In genomic region chr20:34530342-34530741, GRCh38 we compare ENCODE assay signal across 29 cellular contexts. TPM values are rescaled to one million over a fixed set of nuclear protein-coding genes. Genes with fewer than 3 reads are reported as not detected.
DNase-seq lines count a peak whose midpoint lies in the region; ATAC-seq and TF ChIP-seq lines count a peak whose summit lies in the region.
"Had no signal": no experiment of that assay in that cellular context is flagged by ENCODE, and none has a peak within 500 bp of the region (broad histone marks: within the 10 kb centered on the region; RNA-seq: fewer than 3 reads in every experiment).

No MANE protein-coding gene starts in this region.

- H4K20me1 ChIP-seq in neural progenitor cell (ENCODE audit: low read depth) = peaks cover 48% of the 10 kb centered on the region

- no peak overlapping the region for H3K27ac Mint-ChIP-seq in activated naive CD4-positive, alpha-beta T cell treated with anti-CD3 and anti-CD28 coated beads, Interleukin-2, amount 10 ng/mL, durations not matched to agents 7 days and 5 days
- H3K27ac Mint-ChIP-seq in activated naive CD4-positive, alpha-beta T cell treated with anti-CD3 and anti-CD28 coated beads for 36 hours = no peak overlapping the region
- H3K27ac Mint-ChIP-seq in neural progenitor cell = no peak overlapping the region
- H3K27ac Mint-ChIP-seq: B cell had no signal

- H3K36me3 Mint-ChIP-seq in activated naive CD4-positive, alpha-beta T cell treated with anti-CD3 and anti-CD28 coated beads, Interleukin-2, amount 10 ng/mL, durations not matched to agents 7 days and 5 days = peaks cover 39% of the 10 kb centered on the region
- peaks cover 18% of the 10 kb centered on the region for H3K36me3 Mint-ChIP-seq in activated naive CD4-positive, alpha-beta T cell treated with anti-CD3 and anti-CD28 coated beads for 36 hours (ENCODE audit: low read depth)
- H3K36me3 Mint-ChIP-seq in neural progenitor cell = peaks cover 35% of the 10 kb centered on the region

- no peaks in the 10 kb centered on the region for H3K9me3 ChIP-seq in mucosa of descending colon
- no peaks in the 10 kb centered on the region for H3K9me3 ChIP-seq in tibial nerve
- H3K9me3 ChIP-seq in neural progenitor cell (ENCODE audit: low read depth) = no peaks in the 10 kb centered on the region
- H3K9me3 ChIP-seq: A549, ovary, uterus had no signal

- TF ChIP-seq EP300 in tibial nerve (IDR thresholded peaks at IDR 0.05) = no peak

- H3K9ac ChIP-seq in neural progenitor cell = no peak overlapping the region
- H3K9ac ChIP-seq: GM23248 had no signal

- H3K4me1 Mint-ChIP-seq in activated naive CD4-positive, alpha-beta T cell treated with anti-CD3 and anti-CD28 coated beads, Interleukin-2, amount 10 ng/mL, durations not matched to agents 7 days and 5 days = no peaks in the 10 kb centered on the region
- peaks cover 3% of the 10 kb centered on the region for H3K4me1 Mint-ChIP-seq in activated naive CD4-positive, alpha-beta T cell treated with anti-CD3 and anti-CD28 coated beads for 36 hours (ENCODE audit: low read depth)
- peaks cover 13% of the 10 kb centered on the region for H3K4me1 Mint-ChIP-seq in neural progenitor cell

- no peak overlapping the region for H2AFZ ChIP-seq in neural progenitor cell (replicated peaks)
- H2AFZ ChIP-seq: GM23248 had no signal

- H3K27me3 ChIP-seq in tibial nerve = no peaks in the 10 kb centered on the region
- H3K27me3 ChIP-seq in neural progenitor cell = no peaks in the 10 kb centered on the region
- H3K27me3 ChIP-seq: cardiac muscle cell, ovary, uterus had no signal

- no peaks in the 10 kb centered on the region for H3K9me3 Mint-ChIP-seq in activated naive CD4-positive, alpha-beta T cell treated with anti-CD3 and anti-CD28 coated beads, Interleukin-2, amount 10 ng/mL, durations not matched to agents 7 days and 5 days
- no peaks in the 10 kb centered on the region for H3K9me3 Mint-ChIP-seq in activated naive CD4-positive, alpha-beta T cell treated with anti-CD3 and anti-CD28 coated beads for 36 hours
- H3K9me3 Mint-ChIP-seq in neural progenitor cell = no peaks in the 10 kb centered on the region
- H3K9me3 Mint-ChIP-seq: naive thymus-derived CD8-positive, alpha-beta T cell had no signal

- intact Hi-C loops in activated naive CD4-positive, alpha-beta T cell treated with anti-CD3 and anti-CD28 coated beads for 36 hours (cut with micrococcal nuclease) = no loop called here
- intact Hi-C loops in mucosa of descending colon (cut with DNase I, micrococcal nuclease) = no loop called here

- H3K4me3 Mint-ChIP-seq in activated naive CD4-positive, alpha-beta T cell treated with anti-CD3 and anti-CD28 coated beads, Interleukin-2, amount 10 ng/mL, durations not matched to agents 7 days and 5 days = no peak overlapping the region
- H3K4me3 Mint-ChIP-seq in activated naive CD4-positive, alpha-beta T cell treated with anti-CD3 and anti-CD28 coated beads for 36 hours = no peak overlapping the region
- no peak overlapping the region for H3K4me3 Mint-ChIP-seq in neural progenitor cell
- H3K4me3 Mint-ChIP-seq: B cell had no signal

- no peaks in the 10 kb centered on the region for H3F3A ChIP-seq in neural progenitor cell (ENCODE audit: low read depth)

- peaks cover 11% of the 10 kb centered on the region for H3K36me3 ChIP-seq in mucosa of descending colon (ENCODE audit: low read depth)
- H3K36me3 ChIP-seq in tibial nerve = peaks cover 2 to 77% (median 5%) of the 10 kb centered on the region in 3 donors
- H3K36me3 ChIP-seq in neural progenitor cell = no peaks in the 10 kb centered on the region
- H3K36me3 ChIP-seq: ovary, uterus had no signal

- no peaks in the 10 kb centered on the region for H3K27me3 Mint-ChIP-seq in activated naive CD4-positive, alpha-beta T cell treated with anti-CD3 and anti-CD28 coated beads, Interleukin-2, amount 10 ng/mL, durations not matched to agents 7 days and 5 days
- no peaks in the 10 kb centered on the region for H3K27me3 Mint-ChIP-seq in activated naive CD4-positive, alpha-beta T cell treated with anti-CD3 and anti-CD28 coated beads for 36 hours (ENCODE audit: low read depth)
- no peaks in the 10 kb centered on the region for H3K27me3 Mint-ChIP-seq in neural progenitor cell (ENCODE audit: insufficient read depth, low read depth)
- H3K27me3 Mint-ChIP-seq: B cell; naive thymus-derived CD8-positive, alpha-beta T cell had no signal

- H3K4me1 ChIP-seq in mucosa of descending colon (ENCODE audit: low read depth) = peaks cover 15% of the 10 kb centered on the region
- H3K4me1 ChIP-seq in tibial nerve = peaks cover 0 to 76% (median 42%) of the 10 kb centered on the region in 4 donors
- H3K4me1 ChIP-seq in neural progenitor cell = no peaks in the 10 kb centered on the region

- WGBS in tibial nerve, 2 donors = 67 to 71% methylated on average over 5 of the region's 5 CpGs

- peak; percentile 3 for DNase-seq in activated naive CD4-positive, alpha-beta T cell treated with anti-CD3 and anti-CD28 coated beads, Interleukin-2, amount 10 ng/mL, durations not matched to agents 7 days and 5 days
- no peak for DNase-seq in activated naive CD4-positive, alpha-beta T cell treated with anti-CD3 and anti-CD28 coated beads for 36 hours
- no peak for DNase-seq in caudate nucleus (lab: John Stamatoyannopoulos, UW)
- DNase-seq in mucosa of descending colon = peak in 2 of 3 donors; percentile 12 to 14
- no peak for DNase-seq in tibial nerve (ENCODE audit: low spot score in 2 of 2)
- no peak for DNase-seq in NCI-H187 treated with DMSO at 0.1 percent for 48 hours (lab: John Stamatoyannopoulos, UW)
- DNase-seq in neural progenitor cell (ENCODE audit: low spot score) = no peak
- DNase-seq: activated CD8-positive, alpha-beta memory T cell treated with anti-CD3 and anti-CD28 coated beads for 24 hours; activated naive CD4-positive, alpha-beta T cell; amniotic stem cell; dermis blood vessel endothelial cell; GM23248; hippocampal formation; midbrain; naive thymus-derived CD8-positive, alpha-beta T cell; NCI-H1417 treated with DMSO at 0.1 percent for 48 hours; NCI-H446; NCI-H774; ovary; retina; stimulated activated CD4-positive, alpha-beta T cell treated with anti-CD3 and anti-CD28 coated beads, Interleukin-2, amount 100 ng/mL, for 24 hours; T-helper 2 cell; uterus had no signal

- H3K4me3 ChIP-seq in mucosa of descending colon = no peak overlapping the region
- H3K4me3 ChIP-seq in tibial nerve = no peak overlapping the region
- H3K4me3 ChIP-seq in neural progenitor cell = no peak overlapping the region
- H3K4me3 ChIP-seq: A549, cardiac muscle cell, GM23248, ovary, SK-N-MC, smooth muscle cell, uterus had no signal

- no peak overlapping the region for H3K4me2 ChIP-seq in neural progenitor cell
- H3K4me2 ChIP-seq: A549, smooth muscle cell had no signal

- H3K27ac ChIP-seq in caudate nucleus (ENCODE audit: low read depth, low read length) = peak overlapping the region; percentile 68
- peak overlapping the region; percentile 59 to 90 (median 79) for H3K27ac ChIP-seq in tibial nerve
- no peak overlapping the region for H3K27ac ChIP-seq in neural progenitor cell
- H3K27ac ChIP-seq: A549, cardiac muscle cell, GM23248, ovary, SK-N-MC, uterus had no signal

- H3K79me2 ChIP-seq in neural progenitor cell (ENCODE audit: low read depth) = peaks cover 8% of the 10 kb centered on the region

- ATAC-seq in mucosa of descending colon = no peak
- ATAC-seq in HG03457 (IDR thresholded peaks at IDR 0.05; ENCODE audit: unreplicated experiment) = no peak
- ATAC-seq: A549; naive thymus-derived CD8-positive, alpha-beta T cell had no signal

- no peak for TF ChIP-seq CTCF in mucosa of descending colon (IDR thresholded peaks at IDR 0.05)
- no peak for TF ChIP-seq CTCF in tibial nerve (IDR thresholded peaks at IDR 0.05)
- no peak for TF ChIP-seq CTCF in neural progenitor cell (IDR thresholded peaks at IDR 0.05)

- TF ChIP-seq POLR2A in tibial nerve (IDR thresholded peaks at IDR 0.05) = no peak

- CTCF ChIA-PET in activated naive CD4-positive, alpha-beta T cell treated with anti-CD3 and anti-CD28 coated beads, Interleukin-2, amount 10 ng/mL, durations not matched to agents 7 days and 5 days (lab: Charles Lee) = interaction anchor here (0.9 to 1.9 kb wide), 3 partner anchors 14 to 340 kb away, joined by 3 to 17 read pairs (median 3); no protein-coding TSS in a partner anchor
- CTCF ChIA-PET in activated naive CD4-positive, alpha-beta T cell treated with anti-CD3 and anti-CD28 coated beads for 36 hours (lab: Charles Lee) = interaction anchor here (0.6 to 3.4 kb wide), 4 partner anchors 9 to 218 kb away, joined by 3 to 13 read pairs (median 3); no protein-coding TSS in a partner anchor

RNA-seq across cellular contexts. Expression of gene DYNLRB1, which starts 14.1 kb away (rescaled TPM):
- 10 to 100 TPM; 81.9 to 92.9 TPM for total RNA-seq in activated naive CD4-positive, alpha-beta T cell treated with anti-CD3 and anti-CD28 coated beads for 36 hours
- total RNA-seq in mucosa of descending colon = 100 to 1,000 TPM; 110 to 137 (median 119) TPM
- total RNA-seq in tibial nerve = 100 to 1,000 TPM; 145 to 188 (median 170) TPM
- 73.1 and 106 TPM in 2 replicates for total RNA-seq in neural progenitor cell (ENCODE audit: low replicate concordance)

RNA-seq across cellular contexts. Expression of gene MAP1LC3A, which starts 28.2 kb away (rescaled TPM):
- total RNA-seq in activated naive CD4-positive, alpha-beta T cell treated with anti-CD3 and anti-CD28 coated beads for 36 hours = 1 to 10 TPM; 1.6 to 1.7 TPM
- total RNA-seq in mucosa of descending colon = 10 to 100 TPM; 30.6 to 61.6 (median 47.8) TPM
- 100 to 1,000 TPM in 2 of 4 donors, 10 to 100 TPM in 2; 62.4 to 139 (median 106) TPM for total RNA-seq in tibial nerve
- 5.5 and 8.5 TPM in 2 replicates for total RNA-seq in neural progenitor cell (ENCODE audit: low replicate concordance)

Comparison
In these comparisons a context has a peak if more than half of its experiments do, and no peak if none do; other contexts are left out.
1. DNase-seq: peak in activated naive CD4-positive, alpha-beta T cell treated with anti-CD3 and anti-CD28 coated beads, Interleukin-2, amount 10 ng/mL, durations not matched to agents 7 days and 5 days (single experiment) and mucosa of descending colon (2 of 3); none in activated naive CD4-positive, alpha-beta T cell treated with anti-CD3 and anti-CD28 coated beads for 36 hours (single experiment), caudate nucleus (0 of 61), tibial nerve (0 of 2), NCI-H187 treated with DMSO at 0.1 percent for 48 hours (single experiment) and neural progenitor cell (single experiment).